Comparison of ENCODE assay signal across 28 cellular contexts in the genomic region with DNA sequence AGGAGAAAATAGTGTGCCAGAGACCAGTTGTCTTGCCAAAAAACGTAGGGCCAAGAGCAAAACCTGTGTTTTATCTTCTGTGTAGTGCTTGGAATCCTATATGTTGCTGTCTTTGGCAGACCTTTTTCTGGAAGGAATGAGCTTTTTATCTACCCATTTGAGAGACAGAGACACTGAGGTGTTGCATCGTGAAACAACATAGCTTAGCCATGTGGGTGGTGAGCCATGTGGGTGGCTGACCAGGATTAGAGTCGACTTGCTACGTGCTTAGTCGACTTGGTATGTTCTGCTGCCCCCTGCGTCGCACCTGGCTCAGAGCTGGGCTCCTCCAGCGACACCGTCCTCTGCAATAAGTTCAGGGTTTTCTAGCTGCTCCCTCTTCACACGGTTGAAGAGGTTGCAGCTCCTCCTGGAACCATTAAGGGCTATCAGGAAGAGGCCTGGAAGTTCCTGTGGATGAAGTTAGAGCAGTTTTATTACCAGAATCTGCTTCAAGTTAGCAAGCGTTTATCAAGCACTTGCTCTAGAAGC.
DNase-seq lines count a peak whose midpoint lies in the region; ATAC-seq and TF ChIP-seq lines count a peak whose summit lies in the region.
"Had no signal": no experiment of that assay in that cellular context is flagged by ENCODE, and none has a peak within 500 bp of the region (broad histone marks: within the 10 kb centered on the region; RNA-seq: fewer than 3 reads in every experiment).

No MANE protein-coding gene starts in this region.

- H3K36me3 ChIP-seq in right atrium auricular region (no peaks in the 10 kb centered on the region), heart left ventricle (no peaks in the 10 kb centered on the region)
- H3K36me3 ChIP-seq: BLaER1, SJSA1 had no signal

- no peaks in the 10 kb centered on the region for H3K9me3 Mint-ChIP-seq in osteocyte (ENCODE audit: unreplicated experiment)
- no peaks in the 10 kb centered on the region for H3K9me3 Mint-ChIP-seq in MCF 10A (ENCODE audit: unreplicated experiment)
- H3K9me3 Mint-ChIP-seq: IgD-negative memory B cell had no signal

- BruUV-seq in MCF 10A (replicated peaks; lab: Mats Ljungman, UMichigan): no TSS peak

- CTCF ChIA-PET in MCF 10A (lab: Yijun Ruan, JAX): interaction anchor here (0.7 to 6.6 kb wide), 4 partner anchors 13 to 210 kb away, joined by 3 to 38 read pairs (median 8); no protein-coding TSS in a partner anchor

- H3K36me3 Mint-ChIP-seq in osteocyte (ENCODE audit: unreplicated experiment): no peaks in the 10 kb centered on the region
- H3K36me3 Mint-ChIP-seq in MCF 10A (ENCODE audit: insufficient read depth, unreplicated experiment): no peaks in the 10 kb centered on the region
- H3K36me3 Mint-ChIP-seq: CD4-positive, CD25-positive, alpha-beta regulatory T cell; IgD-negative memory B cell had no signal

- H3K27me3 ChIP-seq in right atrium auricular region: no peaks in the 10 kb centered on the region
- H3K27me3 ChIP-seq in heart left ventricle: peaks cover 0 to 3% (median 0%) of the 10 kb centered on the region in 9 donors
- H3K27me3 ChIP-seq: BLaER1, SJSA1 had no signal

- H3K4me3 Mint-ChIP-seq in osteocyte (ENCODE audit: unreplicated experiment): no peak overlapping the region
- no peak overlapping the region for H3K4me3 Mint-ChIP-seq in MCF 10A (ENCODE audit: unreplicated experiment)
- H3K4me3 Mint-ChIP-seq: CD4-positive, CD25-positive, alpha-beta regulatory T cell; IgD-negative memory B cell had no signal

- intact Hi-C loops in heart left ventricle (cut with DNase I): no loop called here
- intact Hi-C loops in MCF 10A (cut with micrococcal nuclease): no loop called here

- no peaks in the 10 kb centered on the region for H3K9me3 ChIP-seq in right atrium auricular region
- no peaks in the 10 kb centered on the region for H3K9me3 ChIP-seq in heart left ventricle
- H3K9me3 ChIP-seq: BLaER1, SJSA1 had no signal

- TF ChIP-seq CTCF in right atrium auricular region (IDR thresholded peaks at IDR 0.05): no peak
- TF ChIP-seq CTCF in heart left ventricle (IDR thresholded peaks at IDR 0.05): no peak
- no peak for TF ChIP-seq CTCF in osteocyte (IDR thresholded peaks at IDR 0.05)
- no peak for TF ChIP-seq CTCF in MCF 10A (IDR thresholded peaks at IDR 0.05; ENCODE audit: unreplicated experiment)

- peaks cover 8% of the 10 kb centered on the region for H3K27me3 Mint-ChIP-seq in osteocyte (ENCODE audit: unreplicated experiment)
- H3K27me3 Mint-ChIP-seq in MCF 10A (ENCODE audit: insufficient read depth, unreplicated experiment): peaks cover 65% of the 10 kb centered on the region
- H3K27me3 Mint-ChIP-seq: CD4-positive, CD25-positive, alpha-beta regulatory T cell had no signal

- no peaks in the 10 kb centered on the region for H3K4me1 ChIP-seq in right atrium auricular region
- H3K4me1 ChIP-seq in heart left ventricle: no peaks in the 10 kb centered on the region
- H3K4me1 ChIP-seq: BLaER1, SJSA1 had no signal

- no peak overlapping the region for H3K27ac ChIP-seq in right atrium auricular region
- no peak overlapping the region for H3K27ac ChIP-seq in heart left ventricle
- H3K27ac ChIP-seq: BLaER1, HL-60, SJSA1 had no signal

- no peak for TF ChIP-seq POLR2A in heart left ventricle (IDR thresholded peaks at IDR 0.05)

- no peaks in the 10 kb centered on the region for H3K4me1 Mint-ChIP-seq in osteocyte (ENCODE audit: unreplicated experiment)
- H3K4me1 Mint-ChIP-seq in MCF 10A (ENCODE audit: insufficient read depth, unreplicated experiment): no peaks in the 10 kb centered on the region
- H3K4me1 Mint-ChIP-seq: CD4-positive, CD25-positive, alpha-beta regulatory T cell; IgD-negative memory B cell had no signal

- WGBS in heart left ventricle, 4 donors: 77 to 82% (median 78%) methylated on average over 11 of the region's 11 CpGs

- H3K27ac Mint-ChIP-seq in osteocyte (ENCODE audit: unreplicated experiment) (no peak overlapping the region), MCF 10A (ENCODE audit: low read depth, unreplicated experiment) (no peak overlapping the region)
- H3K27ac Mint-ChIP-seq: CD4-positive, CD25-positive, alpha-beta regulatory T cell; IgD-negative memory B cell had no signal

- DNase-seq in right atrium auricular region (ENCODE audit: low spot score) (peak; percentile 49), heart left ventricle (no peak), islet precursor cell (peak; percentile 46), osteocyte (ENCODE audit: extremely low spot score, unreplicated experiment) (peak; percentile 49), MCF 10A (ENCODE audit: unreplicated experiment) (no peak)
- no peak for DNase-seq in activated CD4-positive, alpha-beta T cell treated with anti-CD3 and anti-CD28 coated beads for 48 hours
- DNase-seq: 8988T; ACHN; CD4-positive, CD25-positive, alpha-beta regulatory T cell; DMS53; GOT3; NCI-H1092; NCI-H1417 treated with DMSO at 0.1 percent for 48 hours; NCI-H187; NCI-H2081 treated with DMSO at 0.1 percent for 48 hours; NCI-H2171; NCI-H226; NCI-H510A; NCI-H69; Right ventricle myocardium superior; RPMI8226 had no signal

- ATAC-seq in heart left ventricle: no peak
- ATAC-seq in HG02970 (IDR thresholded peaks at IDR 0.05; ENCODE audit: low FRiP score, unreplicated experiment): no peak
- ATAC-seq: GM12878, HCT116 had no signal

- POLR2A ChIA-PET in MCF 10A (lab: Yijun Ruan, JAX): no interaction called here

- no peak overlapping the region for H3K4me3 ChIP-seq in right atrium auricular region
- H3K4me3 ChIP-seq in heart left ventricle: no peak overlapping the region
- H3K4me3 ChIP-seq: BLaER1, GM12878, SJSA1 had no signal

Comparison
In these comparisons a context has a peak if more than half of its experiments do, and no peak if none do; other contexts are left out.
1. DNase-seq: peak in right atrium auricular region (single experiment), islet precursor cell (single experiment) and osteocyte (single experiment); none in heart left ventricle (0 of 5), activated CD4-positive, alpha-beta T cell treated with anti-CD3 and anti-CD28 coated beads for 48 hours (single experiment) and MCF 10A (single experiment).